In the genomic region with DNA sequence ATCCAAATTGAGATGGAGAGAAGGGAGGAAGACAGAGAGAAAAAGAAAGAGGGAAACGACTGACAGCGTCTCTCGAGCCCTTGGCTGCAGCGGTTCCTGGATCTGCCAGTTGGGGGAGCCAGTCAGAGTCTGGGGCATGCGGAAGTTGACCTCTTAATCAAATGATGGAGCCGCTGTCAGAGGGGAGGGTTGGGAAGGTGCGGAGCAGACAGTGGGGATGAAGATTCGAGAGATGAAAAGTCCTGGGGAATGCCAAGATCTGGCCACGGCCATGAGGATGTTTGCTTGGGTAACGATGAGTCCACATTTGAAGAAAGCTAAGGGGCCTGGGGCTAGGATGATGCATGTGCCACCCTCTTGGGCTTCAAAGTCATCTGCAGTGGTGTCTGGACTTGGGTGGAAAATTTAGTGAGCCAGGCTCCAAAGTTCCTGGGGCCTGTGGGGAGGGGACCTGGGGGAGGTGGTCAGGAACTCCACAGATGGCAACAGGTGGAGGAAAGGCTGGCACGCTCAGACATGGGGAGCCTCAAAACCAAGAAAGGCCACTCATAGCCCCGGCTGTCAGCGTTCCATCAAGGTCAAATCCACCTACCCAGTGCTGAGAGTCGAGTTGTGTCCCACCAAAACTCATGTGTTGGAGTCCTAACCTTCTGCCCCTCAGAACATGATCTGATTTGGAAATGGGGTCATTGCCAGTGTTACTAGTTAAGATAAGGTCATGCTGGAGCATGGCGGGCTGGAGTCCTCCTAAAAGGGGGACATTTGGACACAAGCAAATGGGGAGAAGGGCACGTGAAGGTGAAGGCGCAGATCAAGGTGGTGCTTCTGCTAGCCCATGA, we compare ENCODE assay signal across 13 cellular contexts.
DNase-seq lines count a peak whose midpoint lies in the region; ATAC-seq, FAIRE-seq and TF ChIP-seq lines count a peak whose summit lies in the region.
"Had no signal": no experiment of that assay in that cellular context is flagged by ENCODE, and none has a peak within 500 bp of the region (broad histone marks: within the 10 kb centered on the region; RNA-seq: fewer than 3 reads in every experiment).

No MANE protein-coding gene starts in this region.

- H2AFZ ChIP-seq in H1 (ENCODE audit: low read length) (0 out of 2 replicates have a peak overlapping the region, but pooled peaks have one; percentile 74), trophoblast cell (ENCODE audit: insufficient read depth, low read length, poor library complexity) (no peak overlapping the region)

- H3K4me3 Mint-ChIP-seq in nephron progenitor cell: peak overlapping the region; percentile 10
- no peak overlapping the region for H3K4me3 Mint-ChIP-seq in HFFc6
- H3K4me3 Mint-ChIP-seq: neural crest cell had no signal

- H3K4ac ChIP-seq in H1 (replicated peaks; ENCODE audit: insufficient read length, low read depth, low read length) (no peak overlapping the region), trophoblast cell (ENCODE audit: low read depth, low read length) (no peak overlapping the region)

- H3K23me2 ChIP-seq in H1 (ENCODE audit: low read depth, low read length): no peaks in the 10 kb centered on the region

- CTCF ChIA-PET in H1 (lab: Charles Lee; ENCODE audit: partially characterized antibody): interaction anchor here (0.6 kb wide), 1 partner anchor 619 kb away, joined by 4 read pairs; no protein-coding TSS in a partner anchor

- H3K79me1 ChIP-seq in H1 (ENCODE audit: low read depth, low read length) (no peaks in the 10 kb centered on the region), trophoblast cell (ENCODE audit: low read length) (no peaks in the 10 kb centered on the region)

- FAIRE-seq in H1 (lab: Jason Lieb, UNC): peak; percentile 32

- 70% methylated on average over 17 of the region's 17 CpGs; no CpG with 5 or more reads in 1 of the 2 experiments for WGBS in H1 (ENCODE audit: extremely low coverage in 1 of 2, insufficient coverage in 1 of 2, insufficient read length in 1 of 2, insufficient replicate concordance in 2 of 2, low coverage in 1 of 2, low lambda C conversion rate in 2 of 2, missing lambda C conversion rate in 1 of 2), 2 experiments
- no CpG with 5 or more reads among the region's 17 CpGs for WGBS in trophoblast cell (ENCODE audit: extremely low coverage, insufficient coverage, insufficient read length)

- H3K79me2 ChIP-seq in H1 (ENCODE audit: control insufficient read depth in 1 of 2, insufficient read depth in 2 of 2, low read length in 2 of 2) (no peaks in the 10 kb centered on the region), trophoblast cell (ENCODE audit: control insufficient read depth, insufficient read depth, low read length, poor library complexity) (no peaks in the 10 kb centered on the region)

- H3K9me3 ChIP-seq in left ventricle myocardium inferior (replicated peaks) (no peaks in the 10 kb centered on the region), H1 (ENCODE audit: insufficient read depth in 2 of 2, low read depth in 1 of 2, low read length in 1 of 2) (no peaks in the 10 kb centered on the region), trophoblast cell (ENCODE audit: insufficient read depth, low read depth, low read length) (peaks cover 4% of the 10 kb centered on the region)

- H3K56ac ChIP-seq in H1 (replicated peaks; ENCODE audit: insufficient read length, low read depth, low read length): no peak overlapping the region

- TF ChIP-seq CTCF in left ventricle myocardium inferior (IDR thresholded peaks at IDR 0.05; ENCODE audit: borderline replicate concordance): no peak
- TF ChIP-seq CTCF in H1 (IDR thresholded peaks at IDR 0.05; ENCODE audit: control extremely low read depth in 1 of 3, insufficient read depth in 1 of 3, low read depth in 1 of 3, low read length in 3 of 3): peak; percentile 68 to 77 (median 72)
- no peak for TF ChIP-seq CTCF in nephron progenitor cell (IDR thresholded peaks at IDR 0.05)
- TF ChIP-seq CTCF in HFFc6 (IDR thresholded peaks at IDR 0.05): no peak

- no peak overlapping the region for H2BK20ac ChIP-seq in H1 (ENCODE audit: low read length)

- peak; percentile 53 to 64 for TF ChIP-seq RAD21 in H1 (IDR thresholded peaks at IDR 0.05 in 1 of 2, conservative IDR thresholded peaks at IDR 0.05 in 1 of 2; ENCODE audit: low read depth in 2 of 2, low read length in 2 of 2)

- H3K9me3 Mint-ChIP-seq in nephron progenitor cell (no peaks in the 10 kb centered on the region), HFFc6 (peaks cover 83% of the 10 kb centered on the region)

- H4K5ac ChIP-seq in H1 (ENCODE audit: insufficient read length, low read depth, low read length): no peak overlapping the region

- H3K9ac ChIP-seq in H1 (replicated peaks in 1 of 4; ENCODE audit: extremely low read depth in 1 of 4, low read depth in 3 of 4, low read length in 3 of 4) (no peak overlapping the region), trophoblast cell (ENCODE audit: low read length) (no peak overlapping the region)

- H2BK12ac ChIP-seq in H1 (ENCODE audit: low read depth, low read length) (no peak overlapping the region), trophoblast cell (ENCODE audit: low read length) (no peak overlapping the region)

- no peaks in the 10 kb centered on the region for H4K20me1 ChIP-seq in H1 (replicated peaks in 1 of 2; ENCODE audit: control insufficient read depth in 1 of 2, insufficient read depth in 2 of 2, low read length in 2 of 2)

- peaks cover 88% of the 10 kb centered on the region for H3K27me3 ChIP-seq in left ventricle myocardium inferior (ENCODE audit: low read depth)
- no peaks in the 10 kb centered on the region; a peak in 1 of 7 replicates for H3K27me3 ChIP-seq in H1 (replicated peaks in 1 of 4; ENCODE audit: control insufficient read depth in 3 of 4, extremely low read depth in 1 of 4, insufficient read depth in 3 of 4, low read length in 3 of 4)
- no peaks in the 10 kb centered on the region for H3K27me3 ChIP-seq in trophoblast cell (ENCODE audit: insufficient read depth, low read length)

- no peak overlapping the region for H3K23ac ChIP-seq in H1 (ENCODE audit: insufficient read length)
- no peak overlapping the region for H3K23ac ChIP-seq in trophoblast cell (ENCODE audit: low read length)

- no peak for TF ChIP-seq POLR2A in H1 (IDR thresholded peaks at IDR 0.05; ENCODE audit: control extremely low read depth in 1 of 2, low read depth in 2 of 2, low read length in 2 of 2)

- no peak overlapping the region for H2BK120ac ChIP-seq in H1 (replicated peaks; ENCODE audit: low read depth, low read length)
- no peak overlapping the region for H2BK120ac ChIP-seq in trophoblast cell (ENCODE audit: insufficient read depth, low read length, poor library complexity)

- H4K91ac ChIP-seq in H1 (replicated peaks; ENCODE audit: insufficient read length, low read length) (no peak overlapping the region), trophoblast cell (ENCODE audit: low read depth, low read length) (no peak overlapping the region)

- POLR2A ChIA-PET in H1 (lab: Charles Lee; ENCODE audit: partially characterized antibody): no interaction called here

- peak overlapping the region; percentile 28 to 60; a peak in 1 of 4 replicates for H3K4me2 ChIP-seq in H1 (ENCODE audit: insufficient read depth in 1 of 2, low read depth in 2 of 2, low read length in 2 of 2)
- no peak overlapping the region for H3K4me2 ChIP-seq in trophoblast cell (ENCODE audit: low read length)

- ATAC-seq in Right ventricle myocardium superior (ENCODE audit: poor library complexity): no peak

- H2BK5ac ChIP-seq in H1 (ENCODE audit: low read depth, low read length) (no peak overlapping the region), trophoblast cell (ENCODE audit: low read depth, low read length, poor library complexity) (no peak overlapping the region)

- intact Hi-C loops in left ventricle myocardium inferior (cut with micrococcal nuclease) (no loop called here), Right ventricle myocardium superior (cut with DNase I) (no loop called here)

- no peak overlapping the region for H2BK15ac ChIP-seq in H1 (ENCODE audit: low read length)

- no peak overlapping the region for H3K14ac ChIP-seq in H1 (ENCODE audit: insufficient read length)
- no peak overlapping the region for H3K14ac ChIP-seq in trophoblast cell (ENCODE audit: low read length)

- peak; percentile 10 for DNase-seq in left ventricle myocardium inferior
- DNase-seq in Right ventricle myocardium superior: no peak
- DNase-seq in H1 (ENCODE audit: low read depth in 1 of 2, low spot score in 2 of 2): peak in 1 of 2 experiments; percentile 70
- no peak for DNase-seq in nephron progenitor cell
- no peak for DNase-seq in HPDE6-E6E7 (ENCODE audit: extremely low spot score)
- DNase-seq in H4 (ENCODE audit: low spot score): no peak
- no peak for DNase-seq in trophoblast cell
- no peak for DNase-seq in HFFc6
- DNase-seq: activated T-cell treated with anti-CD3 and anti-CD28 coated beads, Interleukin-2, amount 50 U/mL, for 1 hour; Kasumi-1; stimulated activated naive CD4-positive, alpha-beta T cell treated with Interleukin-2 at 50 U/mL for 16 hours had no signal

- H3K18ac ChIP-seq in H1 (ENCODE audit: extremely low read depth, low read length) (no peak overlapping the region), trophoblast cell (ENCODE audit: low read length) (no peak overlapping the region)

- H3K4me3 ChIP-seq in left ventricle myocardium inferior (no peak overlapping the region), H1 (ENCODE audit: extremely low read depth in 1 of 4, insufficient read depth in 2 of 4, low read depth in 3 of 4, low read length in 4 of 4) (peak overlapping the region in 1 of 4 experiments; percentile 47; a peak in 1 of 8 replicates), trophoblast cell (ENCODE audit: low read depth, low read length) (no peak overlapping the region)
- H3K4me3 ChIP-seq: lung had no signal

- H3K27ac ChIP-seq in left ventricle myocardium inferior (replicated peaks) (no peak overlapping the region), H1 (ENCODE audit: low read depth, low read length) (no peak overlapping the region), trophoblast cell (ENCODE audit: low read depth, low read length) (no peak overlapping the region)

- H4K8ac ChIP-seq in H1 (ENCODE audit: extremely low read depth, insufficient read depth, low read length) (no peak overlapping the region), trophoblast cell (ENCODE audit: low read depth, low read length) (no peak overlapping the region)

- no peak overlapping the region for H4K12ac ChIP-seq in trophoblast cell (ENCODE audit: low read depth, low read length)

- no peaks in the 10 kb centered on the region for H3K36me3 Mint-ChIP-seq in nephron progenitor cell (ENCODE audit: low read depth)
- peaks cover 16% of the 10 kb centered on the region for H3K36me3 Mint-ChIP-seq in HFFc6 (ENCODE audit: low read depth)

- H2AK5ac ChIP-seq in H1 (ENCODE audit: low read depth, low read length) (no peak overlapping the region), trophoblast cell (ENCODE audit: low read length) (no peak overlapping the region)

- H3K27me3 Mint-ChIP-seq in nephron progenitor cell (ENCODE audit: low read depth, poor library complexity): peaks cover 21% of the 10 kb centered on the region
- peaks cover 15% of the 10 kb centered on the region for H3K27me3 Mint-ChIP-seq in HFFc6 (ENCODE audit: insufficient read depth)

- no peak for TF ChIP-seq EP300 in H1 (IDR thresholded peaks at IDR 0.05; ENCODE audit: borderline replicate concordance in 1 of 2, low read depth in 2 of 2, low read length in 2 of 2)

- H3K27ac Mint-ChIP-seq in nephron progenitor cell (no peak overlapping the region), HFFc6 (no peak overlapping the region)

- H3K36me3 ChIP-seq in left ventricle myocardium inferior (no peaks in the 10 kb centered on the region), H1 (ENCODE audit: control insufficient read depth in 2 of 4, insufficient read depth in 4 of 4, low read length in 3 of 4) (no peaks in the 10 kb centered on the region), trophoblast cell (ENCODE audit: control insufficient read depth in 1 of 2, insufficient read depth in 2 of 2, low read length in 2 of 2) (no peaks in the 10 kb centered on the region)

- H3K4me1 ChIP-seq in left ventricle myocardium inferior (no peaks in the 10 kb centered on the region), H1 (replicated peaks in 1 of 4; ENCODE audit: control insufficient read depth in 3 of 4, insufficient read depth in 4 of 4, low read length in 3 of 4) (peaks cover 0 to 2% (median 0%) of the 10 kb centered on the region in 4 experiments; a peak in 3 of 7 replicates), trophoblast cell (ENCODE audit: control insufficient read depth in 1 of 2, insufficient read depth in 2 of 2, low read length in 2 of 2) (no peaks in the 10 kb centered on the region)

- H3K4me1 Mint-ChIP-seq in nephron progenitor cell (peaks cover 66% of the 10 kb centered on the region), HFFc6 (ENCODE audit: low read depth) (no peaks in the 10 kb centered on the region)

Comparison
In these comparisons a context has a peak if more than half of its experiments do, and no peak if none do; other contexts are left out.
1. CTCF ChIP-seq: peak in H1 (3 of 3); none in left ventricle myocardium inferior (single experiment), nephron progenitor cell (single experiment) and HFFc6 (single experiment).